ENCODE assay signal across 8 cellular contexts in the genomic region with DNA sequence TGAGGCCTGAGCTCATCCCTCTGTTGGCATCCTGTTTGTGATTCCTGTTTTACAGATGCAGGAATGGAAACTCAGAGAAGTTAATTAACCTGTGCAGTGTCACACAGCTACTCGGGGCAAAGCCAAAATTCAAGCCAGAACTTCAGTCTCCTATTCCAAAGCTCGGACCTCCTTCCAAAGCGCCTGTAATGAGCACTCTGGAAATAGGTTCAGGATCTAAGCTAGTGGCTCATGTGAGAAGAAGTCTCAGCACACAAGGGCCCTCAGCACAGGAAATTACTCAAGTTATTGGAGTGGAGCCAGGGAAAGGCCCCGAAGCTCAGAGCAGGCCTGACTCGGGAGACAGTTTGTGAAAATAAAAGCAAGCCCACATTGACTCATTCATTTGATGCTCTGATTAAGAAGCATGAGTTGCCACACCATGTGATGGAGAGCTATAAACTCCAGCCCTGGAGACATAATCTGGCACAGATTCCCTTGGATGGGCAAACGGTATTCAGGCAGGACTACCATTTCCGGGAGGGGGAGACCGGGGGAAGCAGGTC. TPM values are rescaled to one million over a fixed set of nuclear protein-coding genes. Genes with fewer than 3 reads are reported as not detected.
DNase-seq lines count a peak whose midpoint lies in the region; TF ChIP-seq lines count a peak whose summit lies in the region.

No MANE protein-coding gene starts in this region.

- no peaks in the 10 kb centered on the region for H3K27me3 ChIP-seq in mesenchymal stem cell (ENCODE audit: control insufficient read depth in 1 of 2, insufficient read depth in 1 of 2, low read length in 2 of 2)

- H2AFZ ChIP-seq in mesenchymal stem cell (ENCODE audit: low read depth, low read length): peak overlapping the region; percentile 56

- peak overlapping the region; percentile 28 to 88 for H3K4ac ChIP-seq in mesenchymal stem cell (ENCODE audit: low read depth in 1 of 2, low read length in 2 of 2)

- H4K91ac ChIP-seq in mesenchymal stem cell (ENCODE audit: low read length): no peak overlapping the region

- no peak overlapping the region for H3K23ac ChIP-seq in mesenchymal stem cell (ENCODE audit: low read length in 2 of 2)

- no peaks in the 10 kb centered on the region for H3K36me3 ChIP-seq in mesenchymal stem cell (ENCODE audit: control insufficient read depth in 1 of 2, insufficient read depth in 2 of 2, low read depth in 1 of 2, low read length in 2 of 2)

- H3K14ac ChIP-seq in mesenchymal stem cell (ENCODE audit: low read length in 2 of 2): peak overlapping the region in 1 of 2 experiments; percentile 36

- H3K4me1 ChIP-seq in mesenchymal stem cell (ENCODE audit: control insufficient read depth, insufficient read depth, low read depth, low read length): peaks cover 24% of the 10 kb centered on the region

- H2AK5ac ChIP-seq in mesenchymal stem cell (ENCODE audit: low read length, severe bottlenecking): peak overlapping the region; percentile 90

- H3K18ac ChIP-seq in mesenchymal stem cell (ENCODE audit: low read depth in 1 of 2, low read length in 2 of 2): peak overlapping the region; percentile 81 to 90

- peak overlapping the region; percentile 55 for H4K8ac ChIP-seq in mesenchymal stem cell (ENCODE audit: low read length)

- H3K4me3 ChIP-seq in choroid plexus epithelial cell (ENCODE audit: low read depth, low read length) (no peak overlapping the region), mesenchymal stem cell (ENCODE audit: insufficient read depth in 1 of 2, low read depth in 1 of 2, low read length in 2 of 2) (no peak overlapping the region)

- peak overlapping the region; percentile 30 for H3K4me2 ChIP-seq in mesenchymal stem cell (ENCODE audit: low read length, poor library complexity, severe bottlenecking)

- DNase-seq in DMS79 treated with DMSO at 0.1 percent for 48 hours (lab: John Stamatoyannopoulos, UW) (peak; percentile 96), HCEC 1CT (peak; percentile 99), NCI-H1694 (lab: John Stamatoyannopoulos, UW) (peak; percentile 66), choroid plexus epithelial cell (ENCODE audit: low read depth) (peak; percentile 99), mesenchymal stem cell (peak; percentile 99), NCI-H146 (lab: John Stamatoyannopoulos, UW) (no peak)
- peak; percentile 80 for DNase-seq in activated CD4-positive, alpha-beta T cell treated with anti-CD3 and anti-CD28 coated beads for 48 hours
- peak; percentile 14 to 28 for DNase-seq in stimulated activated CD8-positive, alpha-beta memory T cell treated with anti-CD3 and anti-CD28 coated beads, Interleukin-7, amount 100 ng/mL, for 1 hour (ENCODE audit: low read depth in 2 of 2)

- peak overlapping the region; percentile 75 for H3K9ac ChIP-seq in mesenchymal stem cell (ENCODE audit: low read length)

- H3K9me3 ChIP-seq in mesenchymal stem cell (ENCODE audit: control insufficient read depth, low read length): no peaks in the 10 kb centered on the region

- H2BK5ac ChIP-seq in mesenchymal stem cell (ENCODE audit: low read depth, low read length, poor library complexity, severe bottlenecking): peak overlapping the region; percentile 80

- H2BK12ac ChIP-seq in mesenchymal stem cell (ENCODE audit: low read length in 2 of 2): peak overlapping the region; percentile 67 to 98

- H3K27ac ChIP-seq in mesenchymal stem cell (ENCODE audit: low read length, poor library complexity, severe bottlenecking): peak overlapping the region; percentile 95

- no peak for TF ChIP-seq CTCF in choroid plexus epithelial cell (conservative IDR thresholded peaks at IDR 0.05; ENCODE audit: low read depth, low read length)

- H2BK15ac ChIP-seq in mesenchymal stem cell (ENCODE audit: low read depth, poor library complexity, severe bottlenecking): no peak overlapping the region

- H3K79me1 ChIP-seq in mesenchymal stem cell (replicated peaks; ENCODE audit: low read length, poor library complexity, severe bottlenecking): no peaks in the 10 kb centered on the region

- H2BK120ac ChIP-seq in mesenchymal stem cell (ENCODE audit: low read depth, low read length): peak overlapping the region; percentile 80

- 6% methylated on average over 7 of the region's 8 CpGs for WGBS in mesenchymal stem cell

RNA-seq across cellular contexts. Expression of gene LYST, which starts 50.6 kb away (rescaled TPM):
- 4.3 TPM for polyA plus RNA-seq in mesenchymal stem cell (2013, experiment 1 of 2)
- 5.7 TPM for polyA plus RNA-seq in mesenchymal stem cell (2013, experiment 2 of 2)
